In the genomic region with DNA sequence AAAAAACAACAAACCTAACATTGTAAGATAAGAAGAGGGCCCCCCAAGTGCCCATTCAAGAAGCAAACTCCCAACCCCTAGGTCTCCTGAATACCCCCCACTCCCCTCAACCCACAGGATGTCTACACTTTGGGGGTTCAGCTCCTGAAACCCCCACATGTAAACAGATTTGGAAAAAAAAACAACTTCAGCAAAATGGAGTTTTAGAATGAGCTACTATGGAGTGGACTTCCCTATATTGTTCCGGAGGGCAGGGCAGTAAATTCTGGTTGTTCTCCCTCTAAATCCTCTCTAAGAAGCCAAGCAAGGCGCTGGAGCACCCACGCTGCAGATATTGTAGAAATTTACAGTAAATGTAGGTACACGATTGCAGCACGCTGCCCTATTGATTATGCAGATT, we compare ENCODE assay signal across 9 cellular contexts. TPM values are rescaled to one million over a fixed set of nuclear protein-coding genes. Genes with fewer than 3 reads are reported as not detected.
DNase-seq lines count a peak whose midpoint lies in the region; TF ChIP-seq lines count a peak whose summit lies in the region.
"Had no signal": no experiment of that assay in that cellular context is flagged by ENCODE, and none has a peak within 500 bp of the region (broad histone marks: within the 10 kb centered on the region; RNA-seq: fewer than 3 reads in every experiment).

No MANE protein-coding gene starts in this region.

- no peaks in the 10 kb centered on the region for H3K9me3 ChIP-seq in cardiac muscle cell (ENCODE audit: low read depth)
- no peaks in the 10 kb centered on the region for H3K9me3 ChIP-seq in mucosa of stomach (ENCODE audit: control insufficient read depth, low read length)
- no peaks in the 10 kb centered on the region for H3K9me3 ChIP-seq in uterus

- peak overlapping the region; percentile 80 for H3K9ac ChIP-seq in mucosa of stomach (ENCODE audit: low read length)

- peak overlapping the region; percentile 97 for H3K4me3 Mint-ChIP-seq in dendritic cell treated with granulocyte-macrophage colony-stimulating factor and Interleukin-4, amounts not matched to agents 40 ng/mL and 50 ng/mL, for 4 days

- H3K4me1 Mint-ChIP-seq in dendritic cell treated with granulocyte-macrophage colony-stimulating factor and Interleukin-4, amounts not matched to agents 40 ng/mL and 50 ng/mL, for 4 days (ENCODE audit: low read depth): peaks cover 46% of the 10 kb centered on the region

- H3K27ac Mint-ChIP-seq in dendritic cell treated with granulocyte-macrophage colony-stimulating factor and Interleukin-4, amounts not matched to agents 40 ng/mL and 50 ng/mL, for 4 days: peak overlapping the region; percentile 92
- H3K27ac Mint-ChIP-seq: activated CD8-positive, alpha-beta T cell treated with anti-CD3 and anti-CD28 coated beads, Interleukin-2, amount 10 ng/mL, durations not matched to agents 7 days and 5 days had no signal

- H3K27me3 Mint-ChIP-seq in dendritic cell treated with granulocyte-macrophage colony-stimulating factor and Interleukin-4, amounts not matched to agents 40 ng/mL and 50 ng/mL, for 4 days: peaks cover 24% of the 10 kb centered on the region

- H3K4me1 ChIP-seq in cardiac muscle cell (ENCODE audit: low read depth) (peaks cover 38% of the 10 kb centered on the region), mucosa of stomach (ENCODE audit: control insufficient read depth, insufficient read depth, low read length) (peaks cover 43% of the 10 kb centered on the region), uterus (peaks cover 0 to 11% of the 10 kb centered on the region in 2 donors)

- H3K27ac ChIP-seq in cardiac muscle cell (no peak overlapping the region), uterus (peak overlapping the region; percentile 99)

- peak overlapping the region; percentile 99 for H3K4me3 ChIP-seq in cardiac muscle cell
- no peak overlapping the region for H3K4me3 ChIP-seq in mucosa of stomach (ENCODE audit: low read length)
- peak overlapping the region; percentile 70 to 93 for H3K4me3 ChIP-seq in uterus

- TF ChIP-seq CTCF in cardiac muscle cell (IDR thresholded peaks at IDR 0.05; ENCODE audit: low read depth, low read length) (no peak), uterus (IDR thresholded peaks at IDR 0.05) (no peak)

- intact Hi-C loops in cardiac septum (cut with DNase I): loop anchor here (5.0 to 10.0 kb wide), 3 partner anchors 119 to 392 kb away; no protein-coding TSS in a partner anchor
- intact Hi-C loops in dendritic cell treated with granulocyte-macrophage colony-stimulating factor and Interleukin-4, amounts not matched to agents 40 ng/mL and 50 ng/mL, for 4 days (cut with micrococcal nuclease): loop anchor here (2.0 to 10.0 kb wide), 3 partner anchors 122 to 392 kb away; no protein-coding TSS in a partner anchor
- intact Hi-C loops in uterus (cut with DNase I; ENCODE audit: low total_unique reads): no loop called here

- no peaks in the 10 kb centered on the region for H3K9me3 Mint-ChIP-seq in dendritic cell treated with granulocyte-macrophage colony-stimulating factor and Interleukin-4, amounts not matched to agents 40 ng/mL and 50 ng/mL, for 4 days

- TF ChIP-seq POLR2A in uterus (IDR thresholded peaks at IDR 0.05): no peak

- peaks cover 82% of the 10 kb centered on the region for H3K27me3 ChIP-seq in cardiac muscle cell
- peaks cover 6% of the 10 kb centered on the region for H3K27me3 ChIP-seq in mucosa of stomach (ENCODE audit: control insufficient read depth, insufficient read depth, low read length)
- H3K27me3 ChIP-seq in uterus: no peaks in the 10 kb centered on the region

- H3K36me3 ChIP-seq in cardiac muscle cell (no peaks in the 10 kb centered on the region), mucosa of stomach (ENCODE audit: control insufficient read depth, insufficient read depth, low read length) (no peaks in the 10 kb centered on the region), uterus (no peaks in the 10 kb centered on the region)

- peaks cover 22% of the 10 kb centered on the region for H3K36me3 Mint-ChIP-seq in dendritic cell treated with granulocyte-macrophage colony-stimulating factor and Interleukin-4, amounts not matched to agents 40 ng/mL and 50 ng/mL, for 4 days (ENCODE audit: low read depth)

- DNase-seq in cardiac muscle cell (ENCODE audit: low read depth in 1 of 2, low spot score in 1 of 2) (peak in 1 of 2 donors; percentile 32), cardiac septum (ENCODE audit: low spot score) (no peak), uterus (no peak), NCI-H82 (lab: John Stamatoyannopoulos, UW) (no peak)
- no peak for DNase-seq in NK-92 treated with Interleukin-12 subunit alpha and Interleukin-12 subunit beta, amount 100 ng/mL, for 24 hours (lab: John Stamatoyannopoulos, UW)
- DNase-seq in stimulated activated CD4-positive, alpha-beta T cell treated with anti-CD3 and anti-CD28 coated beads, Interleukin-2, amount 100 ng/mL, for 48 hours: no peak
- DNase-seq: activated CD8-positive, alpha-beta T cell treated with anti-CD3 and anti-CD28 coated beads, Interleukin-2, amount 10 ng/mL, durations not matched to agents 7 days and 5 days had no signal

RNA-seq across cellular contexts. Expression of gene ZFHX3, which starts 8.5 kb away (rescaled TPM):
- 6.6 and 12.2 TPM in 2 replicates for total RNA-seq in cardiac muscle cell
- 6.7 and 8.4 TPM in 2 replicates for polyA plus RNA-seq in cardiac muscle cell
- total RNA-seq in cardiac septum: 15.7 TPM
- total RNA-seq in uterus: 10 to 100 TPM in 3 of 4 donors, 1 to 10 TPM in 1; 9.1 to 34.0 (median 12.0) TPM
